In the genomic region with DNA sequence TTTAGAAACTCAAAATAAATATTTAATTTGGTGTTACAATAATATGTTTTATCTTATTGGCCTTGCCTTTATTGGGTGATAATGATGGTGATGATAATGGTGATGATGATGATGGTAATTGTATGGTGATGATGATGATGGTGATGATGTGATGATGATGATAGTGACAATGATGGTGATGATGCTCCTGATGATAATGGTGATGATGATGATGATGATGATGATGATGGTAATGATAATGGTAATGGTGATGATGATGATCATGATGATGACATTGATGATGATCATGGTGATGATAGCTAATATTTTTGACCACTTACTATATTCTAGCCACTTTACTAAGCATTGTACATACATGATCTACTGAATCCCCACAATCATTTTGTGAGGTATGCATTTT, we compare ENCODE assay signal across 27 cellular contexts.
"Had no signal": no experiment of that assay in that cellular context is flagged by ENCODE, and none has a peak within 500 bp of the region (broad histone marks: within the 10 kb centered on the region; RNA-seq: fewer than 3 reads in every experiment).

No MANE protein-coding gene starts in this region.

- H3K27me3 Mint-ChIP-seq: dendritic cell treated with granulocyte-macrophage colony-stimulating factor and Interleukin-4, amounts not matched to agents 40 ng/mL and 50 ng/mL, for 4 days had no signal

- FAIRE-seq: endometrium, islet of Langerhans, keratinocyte had no signal

- ATAC-seq: effector memory CD8-positive, alpha-beta T cell; esophagus mucosa; gastrocnemius medialis; heart right ventricle; left cardiac atrium; left lung; left ventricle myocardium superior; lower lobe of right lung; mucosa of descending colon had no signal

- H3K36me3 Mint-ChIP-seq: mesothelial cell of epicardium had no signal

- H3K4me3 Mint-ChIP-seq: dendritic cell treated with granulocyte-macrophage colony-stimulating factor and Interleukin-4, amounts not matched to agents 40 ng/mL and 50 ng/mL, for 4 days; effector memory CD8-positive, alpha-beta T cell; endodermal cell; mesothelial cell of epicardium had no signal

- H3K36me3 ChIP-seq: colonic mucosa, esophagus squamous epithelium, gastrocnemius medialis, heart right ventricle, left lung, lower lobe of right lung had no signal

- H3K27ac Mint-ChIP-seq: dendritic cell treated with granulocyte-macrophage colony-stimulating factor and Interleukin-4, amounts not matched to agents 40 ng/mL and 50 ng/mL, for 4 days; effector memory CD8-positive, alpha-beta T cell; endodermal cell; mesothelial cell of epicardium had no signal

- DNase-seq: colonic mucosa; cortex of kidney; effector CD8-positive, alpha-beta T cell; effector memory CD8-positive, alpha-beta T cell; endodermal cell; erythroblast; esophagus squamous epithelium; foreskin fibroblast; foreskin melanocyte; gastrocnemius medialis; glutamatergic neuron; head of caudate nucleus; heart right ventricle; hippocampal formation; left cardiac atrium; left lung; left ventricle myocardium superior; lower lobe of right lung; mesenchymal stem cell; mucosa of descending colon had no signal

- H3K9me3 ChIP-seq: colonic mucosa, esophagus squamous epithelium, gastrocnemius medialis, left lung, lower lobe of right lung had no signal

- H3K4me3 ChIP-seq: colonic mucosa, esophagus squamous epithelium, gastrocnemius medialis, heart right ventricle, left lung, lower lobe of right lung, mucosa of descending colon had no signal

- H3K27me3 ChIP-seq: colonic mucosa, esophagus squamous epithelium, gastrocnemius medialis, left lung had no signal

- H3K27ac ChIP-seq: colonic mucosa, epithelial cell of prostate, esophagus squamous epithelium, gastrocnemius medialis, heart right ventricle, left lung, lower lobe of right lung had no signal

- H3K4me1 Mint-ChIP-seq: endodermal cell, mesothelial cell of epicardium had no signal

- H3K4me1 ChIP-seq: colonic mucosa, esophagus squamous epithelium, gastrocnemius medialis, heart right ventricle, left lung, lower lobe of right lung had no signal
